In the genomic region with DNA sequence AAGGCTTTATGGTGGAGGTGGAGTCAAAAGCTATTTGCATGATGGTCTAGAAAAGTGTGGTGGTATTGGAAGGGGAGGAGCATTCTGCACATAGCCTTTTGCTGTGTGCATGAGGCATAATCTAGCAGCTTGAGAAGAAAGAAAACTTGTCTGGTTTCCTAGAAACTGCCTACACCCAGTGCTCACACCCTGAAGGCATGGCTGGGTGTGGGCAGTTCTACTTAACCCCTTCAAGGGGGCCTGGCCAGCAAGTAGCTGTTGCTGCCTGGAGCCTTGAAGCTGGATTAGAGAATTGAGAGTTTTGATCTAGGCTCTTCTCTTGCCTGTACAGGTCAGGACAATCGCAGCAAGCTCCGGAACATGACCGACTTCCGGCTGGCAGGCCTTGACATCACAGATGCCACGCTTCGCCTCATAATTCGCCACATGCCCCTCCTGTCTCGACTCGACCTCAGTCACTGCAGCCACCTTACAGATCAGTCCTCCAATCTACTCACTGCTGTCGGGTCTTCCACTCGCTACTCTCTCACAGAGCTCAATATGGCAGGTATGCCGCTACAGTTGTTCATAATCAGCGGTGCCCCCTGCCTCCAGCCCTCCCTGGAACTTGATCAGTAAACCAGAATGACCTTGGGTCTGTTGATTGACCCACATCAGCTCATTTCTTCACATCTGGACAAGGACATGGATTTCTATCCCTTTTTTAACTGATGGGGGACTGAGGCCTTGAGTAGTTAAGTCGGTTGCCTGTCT, we compare ENCODE assay signal across 2 cellular contexts.
TF ChIP-seq lines count a peak whose summit lies in the region.

No MANE protein-coding gene starts in this region.

TF ChIP-seq in HepG2, 621 proteins besides CTCF, POLR2A, EP300 and RAD21:
- no peak for TF ChIP-seq ZNF350 (CRISPR knock-in tag; IDR thresholded peaks at IDR 0.05; ENCODE audit: borderline replicate concordance, low read depth)
- TF ChIP-seq, protein P1, sequence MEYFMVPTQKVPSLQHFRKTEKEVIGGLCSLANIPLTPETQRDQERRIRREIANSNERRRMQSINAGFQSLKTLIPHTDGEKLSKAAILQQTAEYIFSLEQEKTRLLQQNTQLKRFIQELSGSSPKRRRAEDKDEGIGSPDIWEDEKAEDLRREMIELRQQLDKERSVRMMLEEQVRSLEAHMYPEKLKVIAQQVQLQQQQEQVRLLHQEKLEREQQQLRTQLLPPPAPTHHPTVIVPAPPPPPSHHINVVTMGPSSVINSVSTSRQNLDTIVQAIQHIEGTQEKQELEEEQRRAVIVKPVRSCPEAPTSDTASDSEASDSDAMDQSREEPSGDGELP (IDR thresholded peaks at IDR 0.05; ENCODE audit: borderline replicate concordance, low read depth): no peak
- 0 out of 2 replicates have a peak, but pooled peaks have one; percentile 6 for TF ChIP-seq POLR2AphosphoS2 (IDR thresholded peaks at IDR 0.05; ENCODE audit: low read depth, low read length)
- TF ChIP-seq ZMYM4 (CRISPR knock-in tag; IDR thresholded peaks at IDR 0.05): 0 out of 2 replicates have a peak, but pooled peaks have one; percentile 14
- peak; percentile 44; the same call in 1 of the 2 replicates for TF ChIP-seq MED1 (CRISPR knock-in tag; IDR thresholded peaks at IDR 0.05)
- TF ChIP-seq, protein P2, sequence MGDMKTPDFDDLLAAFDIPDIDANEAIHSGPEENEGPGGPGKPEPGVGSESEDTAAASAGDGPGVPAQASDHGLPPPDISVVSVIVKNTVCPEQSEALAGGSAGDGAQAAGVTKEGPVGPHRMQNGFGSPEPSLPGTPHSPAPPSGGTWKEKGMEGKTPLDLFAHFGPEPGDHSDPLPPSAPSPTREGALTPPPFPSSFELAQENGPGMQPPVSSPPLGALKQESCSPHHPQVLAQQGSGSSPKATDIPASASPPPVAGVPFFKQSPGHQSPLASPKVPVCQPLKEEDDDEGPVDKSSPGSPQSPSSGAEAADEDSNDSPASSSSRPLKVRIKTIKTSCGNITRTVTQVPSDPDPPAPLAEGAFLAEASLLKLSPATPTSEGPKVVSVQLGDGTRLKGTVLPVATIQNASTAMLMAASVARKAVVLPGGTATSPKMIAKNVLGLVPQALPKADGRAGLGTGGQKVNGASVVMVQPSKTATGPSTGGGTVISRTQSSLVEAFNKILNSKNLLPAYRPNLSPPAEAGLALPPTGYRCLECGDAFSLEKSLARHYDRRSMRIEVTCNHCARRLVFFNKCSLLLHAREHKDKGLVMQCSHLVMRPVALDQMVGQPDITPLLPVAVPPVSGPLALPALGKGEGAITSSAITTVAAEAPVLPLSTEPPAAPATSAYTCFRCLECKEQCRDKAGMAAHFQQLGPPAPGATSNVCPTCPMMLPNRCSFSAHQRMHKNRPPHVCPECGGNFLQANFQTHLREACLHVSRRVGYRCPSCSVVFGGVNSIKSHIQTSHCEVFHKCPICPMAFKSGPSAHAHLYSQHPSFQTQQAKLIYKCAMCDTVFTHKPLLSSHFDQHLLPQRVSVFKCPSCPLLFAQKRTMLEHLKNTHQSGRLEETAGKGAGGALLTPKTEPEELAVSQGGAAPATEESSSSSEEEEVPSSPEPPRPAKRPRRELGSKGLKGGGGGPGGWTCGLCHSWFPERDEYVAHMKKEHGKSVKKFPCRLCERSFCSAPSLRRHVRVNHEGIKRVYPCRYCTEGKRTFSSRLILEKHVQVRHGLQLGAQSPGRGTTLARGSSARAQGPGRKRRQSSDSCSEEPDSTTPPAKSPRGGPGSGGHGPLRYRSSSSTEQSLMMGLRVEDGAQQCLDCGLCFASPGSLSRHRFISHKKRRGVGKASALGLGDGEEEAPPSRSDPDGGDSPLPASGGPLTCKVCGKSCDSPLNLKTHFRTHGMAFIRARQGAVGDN (CRISPR knock-in tag; IDR thresholded peaks at IDR 0.05): peak; percentile 64
- peak; percentile 83; the same call in 1 of the 2 replicates for TF ChIP-seq ZBTB38 (CRISPR knock-in tag; IDR thresholded peaks at IDR 0.05)
- no peak for TF ChIP-seq MATR3 (CRISPR knock-in tag; IDR thresholded peaks at IDR 0.05)
- TF ChIP-seq, protein P3, sequence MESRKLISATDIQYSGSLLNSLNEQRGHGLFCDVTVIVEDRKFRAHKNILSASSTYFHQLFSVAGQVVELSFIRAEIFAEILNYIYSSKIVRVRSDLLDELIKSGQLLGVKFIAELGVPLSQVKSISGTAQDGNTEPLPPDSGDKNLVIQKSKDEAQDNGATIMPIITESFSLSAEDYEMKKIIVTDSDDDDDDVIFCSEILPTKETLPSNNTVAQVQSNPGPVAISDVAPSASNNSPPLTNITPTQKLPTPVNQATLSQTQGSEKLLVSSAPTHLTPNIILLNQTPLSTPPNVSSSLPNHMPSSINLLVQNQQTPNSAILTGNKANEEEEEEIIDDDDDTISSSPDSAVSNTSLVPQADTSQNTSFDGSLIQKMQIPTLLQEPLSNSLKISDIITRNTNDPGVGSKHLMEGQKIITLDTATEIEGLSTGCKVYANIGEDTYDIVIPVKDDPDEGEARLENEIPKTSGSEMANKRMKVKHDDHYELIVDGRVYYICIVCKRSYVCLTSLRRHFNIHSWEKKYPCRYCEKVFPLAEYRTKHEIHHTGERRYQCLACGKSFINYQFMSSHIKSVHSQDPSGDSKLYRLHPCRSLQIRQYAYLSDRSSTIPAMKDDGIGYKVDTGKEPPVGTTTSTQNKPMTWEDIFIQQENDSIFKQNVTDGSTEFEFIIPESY (CRISPR knock-in tag; IDR thresholded peaks at IDR 0.05): peak; percentile 91
- TF ChIP-seq MEF2D (CRISPR knock-in tag; IDR thresholded peaks at IDR 0.05): no peak
- peak; percentile 50; the same call in 1 of the 2 replicates for TF ChIP-seq SALL1 (CRISPR knock-in tag; IDR thresholded peaks at IDR 0.05)

TF ChIP-seq in K562, 482 proteins besides CTCF, POLR2A, EP300 and RAD21:
- TF ChIP-seq RBFOX2 (IDR thresholded peaks at IDR 0.05; ENCODE audit: low read depth, low read length) (0 out of 2 replicates have a peak, but pooled peaks have one; percentile 15), JUNB (CRISPR knock-in tag; conservative IDR thresholded peaks at IDR 0.05) (no peak), RBM22 (IDR thresholded peaks at IDR 0.05; ENCODE audit: low read depth, low read length, poor library complexity, severe bottlenecking) (no peak), POLR2AphosphoS2 (IDR thresholded peaks at IDR 0.05; ENCODE audit: low read length) (peak; percentile 60; the same call in 1 of the 2 replicates), ILK (tag; IDR thresholded peaks at IDR 0.05; ENCODE audit: borderline replicate concordance, low read depth) (no peak), ZNF239 (CRISPR knock-in tag; IDR thresholded peaks at IDR 0.05) (no peak), ZNF212 (CRISPR knock-in tag; IDR thresholded peaks at IDR 0.05) (no peak), MTA3 (IDR thresholded peaks at IDR 0.05; ENCODE audit: borderline replicate concordance) (no peak), TAF9B (IDR thresholded peaks at IDR 0.05; ENCODE audit: partially characterized antibody) (no peak), POLR2G (IDR thresholded peaks at IDR 0.05; ENCODE audit: low read depth, low read length) (0 out of 2 replicates have a peak, but pooled peaks have one; percentile 23), TCF7 (IDR thresholded peaks at IDR 0.05; ENCODE audit: borderline replicate concordance) (no peak), ZBTB17 (CRISPR knock-in tag; IDR thresholded peaks at IDR 0.05) (no peak), ZSCAN32 (CRISPR knock-in tag; IDR thresholded peaks at IDR 0.05) (no peak), FOXA3 (CRISPR knock-in tag; conservative IDR thresholded peaks at IDR 0.05 in 1 of 2, IDR thresholded peaks at IDR 0.05 in 1 of 2) (no peak), ZNF57 (CRISPR knock-in tag; IDR thresholded peaks at IDR 0.05) (no peak), KDM2B (CRISPR knock-in tag; IDR thresholded peaks at IDR 0.05) (no peak), CBX3 (IDR thresholded peaks at IDR 0.05; ENCODE audit: borderline replicate concordance in 1 of 2, low read length in 2 of 2) (no peak), ZNF445 (CRISPR knock-in tag; IDR thresholded peaks at IDR 0.05; ENCODE audit: low read depth) (no peak)
TF ChIP-seq in K562: peak in this region for 3.
